Comparison of ENCODE assay signal across 11 cellular contexts in genomic region chr10:103693812-103694205, GRCh38.
DNase-seq lines count a peak whose midpoint lies in the region; ATAC-seq, FAIRE-seq and TF ChIP-seq lines count a peak whose summit lies in the region.
"Had no signal": no experiment of that assay in that cellular context is flagged by ENCODE, and none has a peak within 500 bp of the region (broad histone marks: within the 10 kb centered on the region; RNA-seq: fewer than 3 reads in every experiment).

No MANE protein-coding gene starts in this region.

- peaks cover 32% of the 10 kb centered on the region for H3K36me3 Mint-ChIP-seq in endothelial cell (ENCODE audit: low read depth, unreplicated experiment)

- H3K4me1 Mint-ChIP-seq in endothelial cell (ENCODE audit: unreplicated experiment): peaks cover 14% of the 10 kb centered on the region

- H3K9me3 ChIP-seq in Peyer's patch: peaks cover 0 to 3% (median 0%) of the 10 kb centered on the region in 4 donors
- no peaks in the 10 kb centered on the region for H3K9me3 ChIP-seq in small intestine (ENCODE audit: control insufficient read depth, low read depth)
- H3K9me3 ChIP-seq: right lobe of liver had no signal

- H3K4me1 ChIP-seq in Peyer's patch: peaks cover 7 to 67% (median 15%) of the 10 kb centered on the region in 4 donors
- H3K4me1 ChIP-seq in small intestine (ENCODE audit: control insufficient read depth in 2 of 2, insufficient read depth in 1 of 2, low read depth in 1 of 2, low read length in 1 of 2): peaks cover 9 to 15% of the 10 kb centered on the region in 2 donors
- H3K4me1 ChIP-seq: right lobe of liver had no signal

- peak overlapping the region; percentile 86 for H3K4me3 Mint-ChIP-seq in endothelial cell (ENCODE audit: unreplicated experiment)

- TF ChIP-seq CTCF in GM12875 (IDR thresholded peaks at IDR 0.05; ENCODE audit: borderline replicate concordance, insufficient read depth, low read depth, low read length): no peak
- no peak for TF ChIP-seq CTCF in Peyer's patch (IDR thresholded peaks at IDR 0.05)
- no peak for TF ChIP-seq CTCF in endothelial cell (IDR thresholded peaks at IDR 0.05; ENCODE audit: unreplicated experiment)

- no peak for FAIRE-seq in small intestine (lab: Jason Lieb, UNC)
- FAIRE-seq: islet of Langerhans had no signal

- peak overlapping the region; percentile 42 for H3K27ac Mint-ChIP-seq in endothelial cell (ENCODE audit: unreplicated experiment)

- no peak for DNase-seq in Peyer's patch
- no peak for DNase-seq in endothelial cell (ENCODE audit: low spot score)
- peak; percentile 21 for DNase-seq in small intestine
- no peak for DNase-seq in NCI-H1436 treated with DMSO at 0.1 percent for 48 hours (lab: John Stamatoyannopoulos, UW)
- no peak for DNase-seq in HPDE6-E6E7 (ENCODE audit: extremely low spot score)
- DNase-seq: Kasumi-1, NCI-H524 treated with DMSO at 0.1 percent for 48 hours, right lobe of liver had no signal

- H3K27me3 Mint-ChIP-seq in endothelial cell (ENCODE audit: unreplicated experiment): peaks cover 22% of the 10 kb centered on the region

- H3K4me3 ChIP-seq in GM12875 (ENCODE audit: low read depth, low read length) (peak overlapping the region; percentile 64), Peyer's patch (peak overlapping the region in 3 of 4 donors; percentile 51 to 56 (median 55)), small intestine (ENCODE audit: low read depth in 1 of 2, low read length in 2 of 2) (no peak overlapping the region)
- H3K4me3 ChIP-seq: right lobe of liver had no signal

- H3K36me3 ChIP-seq in Peyer's patch: no peaks in the 10 kb centered on the region
- H3K36me3 ChIP-seq in small intestine (ENCODE audit: control insufficient read depth in 2 of 2, insufficient read depth in 2 of 2, low read length in 2 of 2): no peaks in the 10 kb centered on the region
- H3K36me3 ChIP-seq: right lobe of liver had no signal

- ATAC-seq in HG03135 (IDR thresholded peaks at IDR 0.05; ENCODE audit: unreplicated experiment): no peak
- ATAC-seq: right lobe of liver had no signal

- H3K27ac ChIP-seq in Peyer's patch: no peak overlapping the region
- peak overlapping the region in 1 of 2 donors; percentile 47 for H3K27ac ChIP-seq in small intestine (ENCODE audit: low read depth in 1 of 2, low read length in 1 of 2)
- H3K27ac ChIP-seq: right lobe of liver had no signal

- 44 to 49% (median 46%) methylated on average over 5 of the region's 5 CpGs for WGBS in small intestine, 3 donors

- TF ChIP-seq POLR2A in Peyer's patch (IDR thresholded peaks at IDR 0.05): no peak

- no peaks in the 10 kb centered on the region for H3K27me3 ChIP-seq in Peyer's patch
- H3K27me3 ChIP-seq in small intestine (ENCODE audit: control insufficient read depth in 2 of 2, insufficient read depth in 2 of 2, low read length in 2 of 2): no peaks in the 10 kb centered on the region
- H3K27me3 ChIP-seq: right lobe of liver had no signal

- H3K9me3 Mint-ChIP-seq in endothelial cell (ENCODE audit: unreplicated experiment): no peaks in the 10 kb centered on the region

Comparison
In these comparisons a context has a peak if more than half of its experiments do, and no peak if none do; other contexts are left out.
1. H3K4me3 ChIP-seq: peak in GM12875 (single experiment) and Peyer's patch (3 of 4); none in small intestine (0 of 2).